Comparison of ENCODE assay signal across 13 cellular contexts in the genomic region with DNA sequence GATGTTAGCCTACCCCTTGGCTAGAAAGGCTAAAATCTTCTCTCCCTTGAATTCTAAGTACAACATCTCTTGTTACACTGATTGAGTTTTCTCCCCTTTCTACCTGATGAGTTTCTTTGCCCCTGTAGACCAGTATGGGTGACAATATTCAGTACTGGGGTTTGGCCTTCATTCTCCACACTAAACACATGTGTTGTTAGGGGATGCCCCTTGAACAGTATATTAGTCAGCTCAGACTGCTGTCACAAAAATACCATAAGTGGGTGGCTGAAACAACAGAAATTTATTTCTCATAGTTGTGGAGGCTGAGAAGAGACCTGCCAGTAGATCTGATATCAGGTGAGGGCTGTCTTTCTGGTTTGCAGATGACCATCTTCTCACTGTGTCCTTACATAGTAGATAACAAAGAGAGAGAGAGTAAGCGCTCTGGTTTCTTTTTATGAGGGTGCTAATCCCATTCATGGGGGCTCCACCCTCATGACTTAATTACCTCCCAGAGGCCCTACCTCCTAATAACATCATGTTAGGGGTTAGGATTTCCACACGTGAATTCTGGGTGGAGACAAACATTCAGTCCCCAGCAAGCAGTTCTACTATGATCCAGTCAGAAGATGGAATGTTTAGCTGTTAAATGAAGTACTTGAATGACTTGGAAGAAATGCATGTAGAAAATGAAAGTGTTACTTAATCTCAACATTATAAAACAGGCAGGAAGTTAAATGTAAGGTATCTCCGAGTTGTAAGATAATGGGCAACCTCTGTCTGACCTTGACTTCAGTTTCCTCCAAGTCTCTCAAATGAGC. TPM values are rescaled to one million over a fixed set of nuclear protein-coding genes. Genes with fewer than 3 reads are reported as not detected.
DNase-seq lines count a peak whose midpoint lies in the region; ATAC-seq and TF ChIP-seq lines count a peak whose summit lies in the region.
"Had no signal": no experiment of that assay in that cellular context is flagged by ENCODE, and none has a peak within 500 bp of the region (broad histone marks: within the 10 kb centered on the region; RNA-seq: fewer than 3 reads in every experiment).

No MANE protein-coding gene starts in this region.

- H3K27me3 ChIP-seq in neural progenitor cell: no peaks in the 10 kb centered on the region
- H3K27me3 ChIP-seq: ascending aorta had no signal

- H3K79me2 ChIP-seq in neural progenitor cell (ENCODE audit: low read depth): no peaks in the 10 kb centered on the region

- no peak overlapping the region for H3K27ac ChIP-seq in neural progenitor cell
- H3K27ac ChIP-seq: ascending aorta had no signal

- DNase-seq in T-helper 2 cell treated with Interferon-gamma antibody and Interleukin-4, amounts not matched to agents 5 μg/mL and 100 μg/mL, for 36 hours (ENCODE audit: low spot score): peak; percentile 25
- DNase-seq in NCI-H187 treated with DMSO at 0.1 percent for 48 hours (lab: John Stamatoyannopoulos, UW) (no peak), midbrain (lab: John Stamatoyannopoulos, UW) (no peak), amniotic stem cell (lab: John Stamatoyannopoulos, UW) (no peak), neural progenitor cell (ENCODE audit: low spot score) (no peak)
- DNase-seq: effector CD8-positive, alpha-beta T cell; GDM1; NCI-H2081 treated with DMSO at 0.1 percent for 48 hours had no signal

- peaks cover 22% of the 10 kb centered on the region for H3K4me1 ChIP-seq in neural progenitor cell
- H3K4me1 ChIP-seq: ascending aorta had no signal

- no peaks in the 10 kb centered on the region for H3F3A ChIP-seq in neural progenitor cell (ENCODE audit: low read depth)

- H3K4me1 Mint-ChIP-seq in T-helper 2 cell treated with Interferon-gamma antibody and Interleukin-4, amounts not matched to agents 5 μg/mL and 100 μg/mL, for 36 hours (ENCODE audit: low read depth): peaks cover 28% of the 10 kb centered on the region
- no peaks in the 10 kb centered on the region for H3K4me1 Mint-ChIP-seq in neural progenitor cell
- H3K4me1 Mint-ChIP-seq: CD14-positive monocyte had no signal

- H3K27ac Mint-ChIP-seq in T-helper 2 cell treated with Interferon-gamma antibody and Interleukin-4, amounts not matched to agents 5 μg/mL and 100 μg/mL, for 36 hours: peak overlapping the region; percentile 3
- no peak overlapping the region for H3K27ac Mint-ChIP-seq in neural progenitor cell
- H3K27ac Mint-ChIP-seq: CD14-positive monocyte had no signal

- H3K9me3 ChIP-seq in neural progenitor cell (ENCODE audit: low read depth): no peaks in the 10 kb centered on the region
- H3K9me3 ChIP-seq: ascending aorta had no signal

- ATAC-seq in GM18505 (IDR thresholded peaks at IDR 0.05; ENCODE audit: unreplicated experiment) (peak; percentile 75), GM19043 (IDR thresholded peaks at IDR 0.05; ENCODE audit: low read depth, unreplicated experiment) (peak; percentile 78), HG02840 (IDR thresholded peaks at IDR 0.05; ENCODE audit: low FRiP score, unreplicated experiment) (peak; percentile 88)

- TF ChIP-seq CTCF in neural progenitor cell (IDR thresholded peaks at IDR 0.05): no peak

- H2AFZ ChIP-seq in neural progenitor cell (replicated peaks): no peak overlapping the region

- H3K4me2 ChIP-seq in neural progenitor cell: no peak overlapping the region

- peaks cover 7% of the 10 kb centered on the region for H4K20me1 ChIP-seq in neural progenitor cell (ENCODE audit: low read depth)

- H3K9ac ChIP-seq in neural progenitor cell: no peak overlapping the region

- no peak for TF ChIP-seq POLR2A in GM18505 (IDR thresholded peaks at IDR 0.05; ENCODE audit: borderline replicate concordance, extremely low read depth, insufficient read depth, insufficient read length)

- H3K4me3 Mint-ChIP-seq in T-helper 2 cell treated with Interferon-gamma antibody and Interleukin-4, amounts not matched to agents 5 μg/mL and 100 μg/mL, for 36 hours: peak overlapping the region; percentile 3
- no peak overlapping the region for H3K4me3 Mint-ChIP-seq in neural progenitor cell
- H3K4me3 Mint-ChIP-seq: CD14-positive monocyte had no signal

- H3K36me3 Mint-ChIP-seq in T-helper 2 cell treated with Interferon-gamma antibody and Interleukin-4, amounts not matched to agents 5 μg/mL and 100 μg/mL, for 36 hours (ENCODE audit: low read depth): peaks cover 66% of the 10 kb centered on the region
- H3K36me3 Mint-ChIP-seq in neural progenitor cell: peaks cover 42% of the 10 kb centered on the region
- H3K36me3 Mint-ChIP-seq: CD14-positive monocyte had no signal

- H3K9me3 Mint-ChIP-seq in T-helper 2 cell treated with Interferon-gamma antibody and Interleukin-4, amounts not matched to agents 5 μg/mL and 100 μg/mL, for 36 hours: no peaks in the 10 kb centered on the region
- H3K9me3 Mint-ChIP-seq in neural progenitor cell: no peaks in the 10 kb centered on the region

- peaks cover 6% of the 10 kb centered on the region for H3K36me3 ChIP-seq in neural progenitor cell

- no peak overlapping the region for H3K4me3 ChIP-seq in neural progenitor cell
- H3K4me3 ChIP-seq: ascending aorta had no signal

- no peaks in the 10 kb centered on the region for H3K27me3 Mint-ChIP-seq in T-helper 2 cell treated with Interferon-gamma antibody and Interleukin-4, amounts not matched to agents 5 μg/mL and 100 μg/mL, for 36 hours (ENCODE audit: low read depth)
- H3K27me3 Mint-ChIP-seq in neural progenitor cell (ENCODE audit: insufficient read depth, low read depth): no peaks in the 10 kb centered on the region

RNA-seq across cellular contexts. Expression of gene VLDLR, which starts 17.5 kb away (rescaled TPM):
- 16.2 and 16.4 TPM in 2 replicates for total RNA-seq in neural progenitor cell (ENCODE audit: low replicate concordance)
